Comparison of ENCODE assay signal across 1 cellular context in the genomic region with DNA sequence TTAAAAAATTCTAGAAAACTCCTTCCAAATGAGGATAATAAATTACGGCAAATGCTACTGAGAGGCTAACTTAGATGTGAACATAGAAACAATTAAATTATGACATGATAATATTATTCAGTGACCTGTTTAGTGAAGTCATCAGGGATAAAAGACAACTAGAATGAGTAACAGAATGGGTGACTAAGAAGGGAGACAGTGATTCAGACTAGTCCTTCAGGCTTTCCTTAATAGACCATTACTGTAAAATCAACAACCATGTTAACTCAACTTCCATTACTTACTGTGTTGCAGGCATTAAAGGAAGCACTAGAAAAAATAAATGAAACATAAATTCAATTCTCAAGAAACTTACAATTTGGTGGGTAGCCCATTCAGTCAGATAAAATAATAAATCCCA.
TF ChIP-seq lines count a peak whose summit lies in the region.

No MANE protein-coding gene starts in this region.

TF ChIP-seq in IMR-90, 13 proteins besides CTCF, POLR2A, EP300 and RAD21:
- TF ChIP-seq FOS (IDR thresholded peaks at IDR 0.05; ENCODE audit: low read depth, low read length) (no peak), CEBPB (IDR thresholded peaks at IDR 0.05; ENCODE audit: low read depth, low read length) (no peak), SMC3 (IDR thresholded peaks at IDR 0.05; ENCODE audit: low read depth, low read length) (no peak), MXI1 (IDR thresholded peaks at IDR 0.05; ENCODE audit: borderline replicate concordance, low read depth, low read length) (no peak), CHD1 (IDR thresholded peaks at IDR 0.05; ENCODE audit: low read depth, low read length) (no peak), RFX5 (IDR thresholded peaks at IDR 0.05; ENCODE audit: low read depth, low read length) (no peak), MAFK (IDR thresholded peaks at IDR 0.05; ENCODE audit: low read depth, low read length) (no peak), MAZ (IDR thresholded peaks at IDR 0.05; ENCODE audit: borderline replicate concordance, low read depth, low read length) (no peak), BHLHE40 (IDR thresholded peaks at IDR 0.05; ENCODE audit: low read depth, low read length) (no peak), RCOR1 (IDR thresholded peaks at IDR 0.05; ENCODE audit: insufficient replicate concordance, low read length) (no peak), NFE2L2 (IDR thresholded peaks at IDR 0.05; ENCODE audit: low read depth, low read length) (no peak)
- TF ChIP-seq, protein P1, sequence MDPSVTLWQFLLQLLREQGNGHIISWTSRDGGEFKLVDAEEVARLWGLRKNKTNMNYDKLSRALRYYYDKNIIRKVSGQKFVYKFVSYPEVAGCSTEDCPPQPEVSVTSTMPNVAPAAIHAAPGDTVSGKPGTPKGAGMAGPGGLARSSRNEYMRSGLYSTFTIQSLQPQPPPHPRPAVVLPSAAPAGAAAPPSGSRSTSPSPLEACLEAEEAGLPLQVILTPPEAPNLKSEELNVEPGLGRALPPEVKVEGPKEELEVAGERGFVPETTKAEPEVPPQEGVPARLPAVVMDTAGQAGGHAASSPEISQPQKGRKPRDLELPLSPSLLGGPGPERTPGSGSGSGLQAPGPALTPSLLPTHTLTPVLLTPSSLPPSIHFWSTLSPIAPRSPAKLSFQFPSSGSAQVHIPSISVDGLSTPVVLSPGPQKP (IDR thresholded peaks at IDR 0.05; ENCODE audit: borderline replicate concordance, low read depth, low read length) = no peak
- TF ChIP-seq, protein P2, sequence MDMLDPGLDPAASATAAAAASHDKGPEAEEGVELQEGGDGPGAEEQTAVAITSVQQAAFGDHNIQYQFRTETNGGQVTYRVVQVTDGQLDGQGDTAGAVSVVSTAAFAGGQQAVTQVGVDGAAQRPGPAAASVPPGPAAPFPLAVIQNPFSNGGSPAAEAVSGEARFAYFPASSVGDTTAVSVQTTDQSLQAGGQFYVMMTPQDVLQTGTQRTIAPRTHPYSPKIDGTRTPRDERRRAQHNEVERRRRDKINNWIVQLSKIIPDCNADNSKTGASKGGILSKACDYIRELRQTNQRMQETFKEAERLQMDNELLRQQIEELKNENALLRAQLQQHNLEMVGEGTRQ (IDR thresholded peaks at IDR 0.05; ENCODE audit: low read depth, low read length) = no peak
